Comparison of ENCODE assay signal across 7 cellular contexts in the genomic region with DNA sequence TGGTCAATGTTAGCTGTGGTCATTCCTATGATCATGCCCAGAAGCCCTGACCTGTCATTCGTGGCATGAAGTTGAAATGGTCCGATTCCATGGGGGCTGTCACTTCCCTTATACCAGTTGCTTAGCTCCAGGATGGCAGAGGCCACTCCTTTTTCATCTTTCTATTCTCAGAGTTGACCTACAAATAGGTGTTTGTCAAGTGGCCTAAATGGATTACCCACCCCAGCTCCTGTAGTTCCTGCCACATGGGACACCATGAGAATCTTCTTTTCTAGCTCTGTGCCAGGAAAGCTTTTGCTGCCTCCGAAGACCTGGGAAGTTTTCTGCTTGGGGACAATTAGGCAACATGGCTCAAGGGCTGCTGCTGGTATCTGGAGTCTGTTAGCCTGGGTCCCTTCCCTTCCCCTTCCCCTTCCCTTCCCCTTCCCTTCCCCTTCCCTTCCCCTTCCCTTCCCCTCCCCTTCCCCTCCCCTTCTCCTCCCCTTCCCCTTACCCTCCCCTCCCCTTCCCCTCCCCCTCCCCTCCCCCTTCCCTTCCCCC. TPM values are rescaled to one million over a fixed set of nuclear protein-coding genes. Genes with fewer than 3 reads are reported as not detected.
"Had no signal": no experiment of that assay in that cellular context is flagged by ENCODE, and none has a peak within 500 bp of the region (broad histone marks: within the 10 kb centered on the region; RNA-seq: fewer than 3 reads in every experiment).

No MANE protein-coding gene starts in this region.

RNA-seq across cellular contexts. Expression of a gene that starts 25.4 kb away (rescaled TPM):
- total RNA-seq: M059J, OCI-LY7, PC-9, Peyer's patch, Right ventricle myocardium superior, SJSA1 had no signal
- polyA plus RNA-seq: SK-N-SH had no signal
